Comparison of ENCODE assay signal across 14 cellular contexts in genomic region chr17:35871415-35871814, GRCh38. TPM values are rescaled to one million over a fixed set of nuclear protein-coding genes. Genes with fewer than 3 reads are reported as not detected.
A peak's percentile ranks its signal among the peaks of the same experiment; 100 is the strongest.
DNase-seq lines count a peak whose midpoint lies in the region; ATAC-seq, FAIRE-seq and TF ChIP-seq lines count a peak whose summit lies in the region.
"Had no signal": no experiment of that assay in that cellular context is flagged by ENCODE, and none has a peak within 500 bp of the region (broad histone marks: within the 10 kb centered on the region; RNA-seq: fewer than 3 reads in every experiment).

No MANE protein-coding gene starts in this region.

- H3K4me1 Mint-ChIP-seq in T-helper 17 cell (peaks cover 11% of the 10 kb centered on the region), endothelial cell (ENCODE audit: unreplicated experiment) (peaks cover 25% of the 10 kb centered on the region)

- H3K9me3 Mint-ChIP-seq in endothelial cell (ENCODE audit: unreplicated experiment): no peaks in the 10 kb centered on the region

- no peaks in the 10 kb centered on the region for H3K27me3 ChIP-seq in BLaER1 treated with 17β-estradiol and CSF1 and Interleukin-3, amounts not matched to agents 10 nM and 100 nM
- H3K27me3 ChIP-seq: brain microvascular endothelial cell, esophagus muscularis mucosa had no signal

- H3K9ac ChIP-seq in BLaER1 treated with 17β-estradiol and CSF1 and Interleukin-3, amounts not matched to agents 10 nM and 100 nM: peak overlapping the region; percentile 49 to 82 (median 73)

- DNase-seq in D341Med (ENCODE audit: low spot score) (peak; percentile 73), T-helper 17 cell (no peak), iPS-NIHi11 (ENCODE audit: low spot score) (peak; percentile 48), endothelial cell (ENCODE audit: low spot score) (no peak), NCI-H446 treated with DMSO at 0.1 percent for 48 hours (lab: John Stamatoyannopoulos, UW) (no peak), urothelium cell line (ENCODE audit: low spot score) (no peak)
- DNase-seq: brain microvascular endothelial cell, DMS153, kidney, NCI-H2029 treated with DMSO at 0.1 percent for 48 hours had no signal

- H3K4me3 Mint-ChIP-seq in T-helper 17 cell: no peak overlapping the region
- no peak overlapping the region for H3K4me3 Mint-ChIP-seq in endothelial cell (ENCODE audit: unreplicated experiment)

- H3K36me3 Mint-ChIP-seq in T-helper 17 cell (ENCODE audit: low read depth) (no peaks in the 10 kb centered on the region), endothelial cell (ENCODE audit: low read depth, unreplicated experiment) (no peaks in the 10 kb centered on the region)

- peak overlapping the region; percentile 53 to 88 (median 83) for H3K27ac ChIP-seq in BLaER1 treated with 17β-estradiol and CSF1 and Interleukin-3, amounts not matched to agents 10 nM and 100 nM
- H3K27ac ChIP-seq: brain microvascular endothelial cell, esophagus muscularis mucosa had no signal

- no peak for FAIRE-seq in urothelium cell line (lab: Jason Lieb, UNC)
- FAIRE-seq: kidney had no signal

- peak; percentile 69 for ATAC-seq in T-helper 17 cell

- H3K27ac Mint-ChIP-seq in T-helper 17 cell (peak overlapping the region; percentile 76), endothelial cell (ENCODE audit: unreplicated experiment) (no peak overlapping the region)

- peaks cover 38 to 66% (median 52%) of the 10 kb centered on the region in 10 experiments for H3K4me1 ChIP-seq in BLaER1 treated with 17β-estradiol and CSF1 and Interleukin-3, amounts not matched to agents 10 nM and 100 nM

- peak overlapping the region; percentile 52 to 84 (median 71) for H3K4me2 ChIP-seq in BLaER1 treated with 17β-estradiol and CSF1 and Interleukin-3, amounts not matched to agents 10 nM and 100 nM

- TF ChIP-seq CTCF in endothelial cell (IDR thresholded peaks at IDR 0.05; ENCODE audit: unreplicated experiment): no peak

- peaks cover 0 to 14% (median 0%) of the 10 kb centered on the region in 11 experiments; a peak in 1 of 22 replicates for H3K36me3 ChIP-seq in BLaER1 treated with 17β-estradiol and CSF1 and Interleukin-3, amounts not matched to agents 10 nM and 100 nM
- H3K36me3 ChIP-seq: brain microvascular endothelial cell, esophagus muscularis mucosa had no signal

- no peaks in the 10 kb centered on the region for H4K20me1 ChIP-seq in BLaER1 treated with 17β-estradiol and CSF1 and Interleukin-3, amounts not matched to agents 10 nM and 100 nM

- H3K9me3 ChIP-seq in BLaER1 treated with 17β-estradiol and CSF1 and Interleukin-3, amounts not matched to agents 10 nM and 100 nM (replicated peaks in 1 of 11): peaks cover 0 to 8% (median 0%) of the 10 kb centered on the region in 11 experiments; a peak in 5 of 22 replicates
- no peaks in the 10 kb centered on the region for H3K9me3 ChIP-seq in T-helper 17 cell (ENCODE audit: control insufficient read depth, low read length, poor library complexity, severe bottlenecking)
- H3K9me3 ChIP-seq: esophagus muscularis mucosa had no signal

- peak overlapping the region; percentile 10 to 62 (median 38); a peak in 17 of 20 replicates for H3K4me3 ChIP-seq in BLaER1 treated with 17β-estradiol and CSF1 and Interleukin-3, amounts not matched to agents 10 nM and 100 nM
- H3K4me3 ChIP-seq: esophagus muscularis mucosa had no signal

- H3K27me3 Mint-ChIP-seq in T-helper 17 cell (peaks cover under 1% of the 10 kb centered on the region), endothelial cell (ENCODE audit: unreplicated experiment) (peaks cover 3% of the 10 kb centered on the region)

RNA-seq across cellular contexts. Expression of gene HEATR9, which starts 2.7 kb away (rescaled TPM):
- total RNA-seq in T-helper 17 cell (under 1 TPM in 1 of 2 donors, not detected in 1; 0.50 TPM), endothelial cell (ENCODE audit: unreplicated experiment) (not detected)
- total RNA-seq: HT1080, omental fat pad had no signal

RNA-seq across cellular contexts. Expression of gene CCL5, which starts 8.7 kb away (rescaled TPM):
- total RNA-seq in T-helper 17 cell (100 to 1,000 TPM in 1 of 2 donors, 10 to 100 TPM in 1; 15.6 to 202 TPM), endothelial cell (ENCODE audit: unreplicated experiment) (not detected)
- total RNA-seq: HT1080 had no signal

RNA-seq across cellular contexts. Expression of gene RDM1, which starts 59.2 kb away (rescaled TPM):
- total RNA-seq in T-helper 17 cell: not detected
- 0.67 TPM for total RNA-seq in endothelial cell (ENCODE audit: unreplicated experiment)
- total RNA-seq: esophagus muscularis mucosa, kidney, omental fat pad had no signal

Comparison
In these comparisons a context has a peak if more than half of its experiments do, and no peak if none do; other contexts are left out.
1. DNase-seq: peak in D341Med (single experiment) and iPS-NIHi11 (single experiment); none in T-helper 17 cell (0 of 3), endothelial cell (single experiment), NCI-H446 treated with DMSO at 0.1 percent for 48 hours (single experiment) and urothelium cell line (single experiment).
2. RNA of gene CCL5, which starts 8.7 kb away (total RNA-seq): 15.6 to 202 TPM in T-helper 17 cell; not detected in endothelial cell (single experiment); every median in the first group is over 10 times any median in the second.